34 cellular contexts compared by ENCODE assay signal in genomic region chr1:43047135-43047534, GRCh38.
"Had no signal": no experiment of that assay in that cellular context is flagged by ENCODE, and none has a peak within 500 bp of the region (broad histone marks: within the 10 kb centered on the region; RNA-seq: fewer than 3 reads in every experiment).

No MANE protein-coding gene starts in this region.

- H3K27ac ChIP-seq: KMS-11 had no signal

- H3K9ac ChIP-seq: KMS-11 had no signal

- DNase-seq: Karpas-422, Kasumi-1, MG63, MM.1S, MV-4-11, NCI-H1048, NCI-H1092, NCI-H1092 treated with DMSO at 0.1 percent for 48 hours, NCI-H1105, NCI-H1105 treated with DMSO at 0.1 percent for 48 hours, NCI-H1417, NCI-H1417 treated with DMSO at 0.1 percent for 48 hours, NCI-H1436 treated with DMSO at 0.1 percent for 48 hours, NCI-H146, NCI-H1694, NCI-H1694 treated with DMSO at 0.1 percent for 48 hours, NCI-H187, NCI-H187 treated with DMSO at 0.1 percent for 48 hours, NCI-H1930, NCI-H2029, NCI-H2029 treated with DMSO at 0.1 percent for 48 hours, NCI-H2081, NCI-H2081 treated with DMSO at 0.1 percent for 48 hours, NCI-H2107, NCI-H2171, NCI-H2171 treated with DMSO at 0.1 percent for 48 hours, NCI-H2227 treated with DMSO at 0.1 percent for 48 hours, NCI-H226, NCI-H345, NCI-H446, NCI-H446 treated with DMSO at 0.1 percent for 48 hours, NCI-H510A, NCI-H510A treated with DMSO at 0.1 percent for 48 hours had no signal

- H3K27me3 ChIP-seq: MG63 had no signal

- H3K4me2 ChIP-seq: KMS-11 had no signal

- H3K9me3 ChIP-seq: MG63 had no signal

- H3K4me3 ChIP-seq: MG63 had no signal

- H3K36me3 ChIP-seq: MG63 had no signal
